ENCODE assay signal across 12 cellular contexts in genomic region chr12:139585-139984, GRCh38.
A peak's percentile ranks its signal among the peaks of the same experiment; 100 is the strongest.
DNase-seq lines count a peak whose midpoint lies in the region; TF ChIP-seq lines count a peak whose summit lies in the region.
"Had no signal": no experiment of that assay in that cellular context is flagged by ENCODE, and none has a peak within 500 bp of the region (broad histone marks: within the 10 kb centered on the region; RNA-seq: fewer than 3 reads in every experiment).

No MANE protein-coding gene starts in this region.

- DNase-seq in activated naive CD4-positive, alpha-beta T cell treated with Interleukin-2 at 50 U/mL for 16 hours, result no peak
- DNase-seq in astrocyte of the hippocampus (ENCODE audit: low read depth, low spot score) (peak; percentile 8), left kidney (ENCODE audit: low read depth, low spot score) (peak; percentile 92), suprapubic skin (ENCODE audit: low spot score in 2 of 2) (no peak), chondrocyte (ENCODE audit: low spot score) (no peak), HT-29 (ENCODE audit: low spot score) (no peak), AG08396 (ENCODE audit: low spot score) (no peak)
- DNase-seq: activated CD4-positive, alpha-beta T cell treated with anti-CD3 and anti-CD28 coated beads for 1 hour; NCI-H524 treated with DMSO at 0.1 percent for 48 hours; SIG-M5 had no signal

- no peaks in the 10 kb centered on the region for H3K9me3 Mint-ChIP-seq in activated naive CD4-positive, alpha-beta T cell treated with anti-CD3 and anti-CD28 coated beads, Interleukin-2, amount 50 U/mL, for 24 hours
- H3K9me3 Mint-ChIP-seq in chondrocyte (ENCODE audit: low read depth), result no peaks in the 10 kb centered on the region

- H3K36me3 Mint-ChIP-seq in activated naive CD4-positive, alpha-beta T cell treated with anti-CD3 and anti-CD28 coated beads, Interleukin-2, amount 50 U/mL, for 24 hours, result no peaks in the 10 kb centered on the region
- no peaks in the 10 kb centered on the region for H3K36me3 Mint-ChIP-seq in chondrocyte (ENCODE audit: low read depth)

- H3K4me3 Mint-ChIP-seq in activated naive CD4-positive, alpha-beta T cell treated with anti-CD3 and anti-CD28 coated beads, Interleukin-2, amount 50 U/mL, for 24 hours, result peak overlapping the region; percentile 70
- no peak overlapping the region for H3K4me3 Mint-ChIP-seq in chondrocyte (ENCODE audit: unreplicated experiment)

- H3K9me3 ChIP-seq in suprapubic skin, result no peaks in the 10 kb centered on the region
- H3K9me3 ChIP-seq: HAP-1 had no signal

- peaks cover 22% of the 10 kb centered on the region for H3K4me1 Mint-ChIP-seq in activated naive CD4-positive, alpha-beta T cell treated with anti-CD3 and anti-CD28 coated beads, Interleukin-2, amount 50 U/mL, for 24 hours
- peaks cover 7% of the 10 kb centered on the region for H3K4me1 Mint-ChIP-seq in chondrocyte (ENCODE audit: low read depth)

- TF ChIP-seq EP300 in suprapubic skin (IDR thresholded peaks at IDR 0.05), result no peak

- TF ChIP-seq POLR2A in suprapubic skin (IDR thresholded peaks at IDR 0.05), result no peak

- no peak for TF ChIP-seq CTCF in suprapubic skin (IDR thresholded peaks at IDR 0.05)
- TF ChIP-seq CTCF in chondrocyte (IDR thresholded peaks at IDR 0.05), result no peak

- H3K27me3 Mint-ChIP-seq in activated naive CD4-positive, alpha-beta T cell treated with anti-CD3 and anti-CD28 coated beads, Interleukin-2, amount 50 U/mL, for 24 hours, result peaks cover 15% of the 10 kb centered on the region
- H3K27me3 Mint-ChIP-seq in chondrocyte (ENCODE audit: low read depth), result peaks cover 47% of the 10 kb centered on the region

- H3K27me3 ChIP-seq in suprapubic skin, result peaks cover 55% of the 10 kb centered on the region

- no peaks in the 10 kb centered on the region for H3K36me3 ChIP-seq in suprapubic skin
- H3K36me3 ChIP-seq: HAP-1 had no signal

- H3K27ac Mint-ChIP-seq in activated naive CD4-positive, alpha-beta T cell treated with anti-CD3 and anti-CD28 coated beads, Interleukin-2, amount 50 U/mL, for 24 hours, result no peak overlapping the region
- no peak overlapping the region for H3K27ac Mint-ChIP-seq in chondrocyte (ENCODE audit: unreplicated experiment)

- H3K4me1 ChIP-seq in suprapubic skin, result peaks cover 11% of the 10 kb centered on the region
- H3K4me1 ChIP-seq: HAP-1 had no signal

- 8% methylated on average over 14 of the region's 14 CpGs for WGBS in suprapubic skin

- no peak overlapping the region for H3K27ac ChIP-seq in suprapubic skin

- H3K4me3 ChIP-seq in suprapubic skin, result peak overlapping the region; percentile 33
- H3K4me3 ChIP-seq: HAP-1 had no signal

Comparison
In these comparisons a context has a peak if more than half of its experiments do, and no peak if none do; other contexts are left out.
1. DNase-seq: peak in astrocyte of the hippocampus (single experiment) and left kidney (single experiment); none in activated naive CD4-positive, alpha-beta T cell treated with Interleukin-2 at 50 U/mL for 16 hours (single experiment), suprapubic skin (0 of 2), chondrocyte (single experiment), HT-29 (single experiment) and AG08396 (single experiment).